Comparison of ENCODE assay signal across 1 cellular context in the genomic region with DNA sequence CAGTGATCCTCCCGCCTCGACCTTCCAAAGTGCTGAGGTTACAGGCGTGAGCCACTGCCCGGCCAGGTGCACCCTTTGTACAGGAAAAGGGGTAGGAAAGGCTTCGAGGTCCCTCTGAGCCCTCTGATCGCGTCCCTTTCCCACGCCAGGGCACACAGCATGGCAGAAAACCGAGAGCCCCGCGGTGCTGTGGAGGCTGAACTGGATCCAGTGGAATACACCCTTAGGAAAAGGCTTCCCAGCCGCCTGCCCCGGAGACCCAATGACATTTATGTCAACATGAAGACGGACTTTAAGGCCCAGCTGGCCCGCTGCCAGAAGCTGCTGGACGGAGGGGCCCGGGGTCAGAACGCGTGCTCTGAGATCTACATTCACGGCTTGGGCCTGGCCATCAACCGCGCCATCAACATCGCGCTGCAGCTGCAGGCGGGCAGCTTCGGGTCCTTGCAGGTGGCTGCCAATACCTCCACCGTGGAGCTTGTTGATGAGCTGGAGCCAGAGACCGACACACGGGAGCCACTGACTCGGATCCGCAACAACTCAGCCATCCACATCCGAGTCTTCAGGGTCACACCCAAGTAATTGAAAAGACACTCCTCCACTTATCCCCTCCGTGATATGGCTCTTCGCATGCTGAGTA.
TF ChIP-seq lines count a peak whose summit lies in the region.

No MANE protein-coding gene starts in this region.

TF ChIP-seq in WTC11, 78 proteins besides CTCF, POLR2A, EP300 and RAD21 (continued from another document):
- TF ChIP-seq ATF6 (CRISPR knock-in tag; IDR thresholded peaks at IDR 0.05) (no peak), SP1 (CRISPR knock-in tag; conservative IDR thresholded peaks at IDR 0.05) (no peak), FOXJ3 (CRISPR knock-in tag; IDR thresholded peaks at IDR 0.05; ENCODE audit: borderline replicate concordance) (no peak), NR1H2 (CRISPR knock-in tag; IDR thresholded peaks at IDR 0.05) (no peak)
